23 cellular contexts compared by ENCODE assay signal in the genomic region with DNA sequence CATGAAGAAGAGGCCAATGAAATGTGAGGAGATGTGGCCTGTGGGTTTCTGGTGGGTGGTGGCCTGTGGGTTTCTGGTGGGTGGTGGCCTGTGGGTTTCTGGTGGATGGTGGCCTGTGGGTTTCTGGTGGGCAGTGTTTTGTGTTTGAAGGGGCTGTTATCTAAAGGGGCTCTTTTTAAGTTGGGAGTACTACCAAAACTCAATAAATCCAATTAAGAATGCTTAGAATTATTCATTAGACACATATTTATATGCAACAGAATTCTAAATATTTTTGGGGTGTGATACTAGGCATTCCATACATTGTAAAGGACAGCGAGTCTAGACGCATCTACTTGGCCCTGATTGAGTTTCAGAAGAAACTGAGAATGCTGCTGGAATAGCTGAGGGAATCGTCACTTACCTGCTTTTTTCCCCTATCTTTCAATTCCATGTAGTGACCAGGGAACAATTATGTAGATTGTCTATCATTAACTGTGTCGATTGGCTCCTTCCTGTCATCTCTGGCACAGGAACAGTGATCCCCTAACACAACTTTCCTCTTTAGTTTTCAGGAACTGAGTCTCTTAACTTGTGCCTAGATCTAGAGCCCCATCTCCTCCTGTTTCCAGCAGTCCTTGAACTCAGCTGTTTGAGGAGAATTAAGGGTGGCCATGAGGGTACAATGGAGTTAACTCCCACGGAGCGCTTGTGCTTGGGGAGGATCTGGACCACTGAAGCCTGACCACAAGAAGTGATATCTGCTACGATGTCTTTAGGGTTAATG.
"Had no signal": no experiment of that assay in that cellular context is flagged by ENCODE, and none has a peak within 500 bp of the region (broad histone marks: within the 10 kb centered on the region; RNA-seq: fewer than 3 reads in every experiment).

No MANE protein-coding gene starts in this region.

- H3K9ac ChIP-seq: neural progenitor cell had no signal

- DNase-seq: effector CD4-positive, alpha-beta T cell; endodermal cell; heart left ventricle; hippocampal formation; kidney glomerular epithelial cell; nucleus accumbens; ovary; sigmoid colon; stimulated activated CD4-positive, alpha-beta T cell treated with anti-CD3 and anti-CD28 coated beads, Interleukin-2, amount 100 ng/mL, for 24 hours; stimulated activated CD4-positive, alpha-beta T cell treated with anti-CD3 and anti-CD28 coated beads, Interleukin-4, amount 100 ng/mL, for 4 hours; stimulated activated naive CD4-positive, alpha-beta T cell; stomach; substantia nigra; transverse colon had no signal

- H3K4me3 ChIP-seq: coronary artery, heart left ventricle, neural progenitor cell, ovary, right atrium auricular region, sigmoid colon, skin epidermis, stomach, thoracic aorta, transverse colon had no signal

- H3K27ac ChIP-seq: coronary artery, heart left ventricle, neural progenitor cell, ovary, right atrium auricular region, sigmoid colon, skin epidermis, stomach, thoracic aorta, transverse colon had no signal

- ATAC-seq: heart left ventricle; left lobe of liver; natural killer cell treated with Interleukin-12 subunit alpha and Interleukin-12 subunit beta and Interleukin-15 and Interleukin-18, amount 100 ng/mL, for 72 hours had no signal

- FAIRE-seq: endothelial cell of umbilical vein, frontal cortex had no signal

- H3K27me3 ChIP-seq: heart left ventricle, ovary, right atrium auricular region, sigmoid colon, transverse colon had no signal

- H3K36me3 ChIP-seq: heart left ventricle, neural progenitor cell, ovary, right atrium auricular region, sigmoid colon, stomach, thoracic aorta, transverse colon had no signal

- H2AFZ ChIP-seq: neural progenitor cell had no signal

- H3K4me2 ChIP-seq: neural progenitor cell had no signal

- H3K9me3 ChIP-seq: heart left ventricle, ovary, right atrium auricular region, sigmoid colon, stomach, thoracic aorta, transverse colon had no signal

- H3K4me1 ChIP-seq: neural progenitor cell, right atrium auricular region, sigmoid colon, stomach, transverse colon had no signal
